8 cellular contexts compared by ENCODE assay signal in genomic region chr14:63470877-63471565, GRCh38.
DNase-seq lines count a peak whose midpoint lies in the region; ATAC-seq and TF ChIP-seq lines count a peak whose summit lies in the region.

No MANE protein-coding gene starts in this region.

- H3K9me3 Mint-ChIP-seq in activated T-cell treated with anti-CD3 and anti-CD28 coated beads, Interleukin-2, amount 50 U/mL, for 4 hours = no peaks in the 10 kb centered on the region
- no peaks in the 10 kb centered on the region for H3K9me3 Mint-ChIP-seq in stimulated activated naive CD8-positive, alpha-beta T cell treated with anti-CD3 and anti-CD28 coated beads, Interleukin-15, Interleukin-2, amounts not matched to agents 100 ng/mL and 50 ng/mL, for 24 hours
- H3K9me3 Mint-ChIP-seq in CD4-positive, alpha-beta memory T cell = no peaks in the 10 kb centered on the region

- no peak overlapping the region for H3K27ac ChIP-seq in CD4-positive, alpha-beta memory T cell (ENCODE audit: low read depth, low read length)

- H3K4me1 Mint-ChIP-seq in activated T-cell treated with anti-CD3 and anti-CD28 coated beads, Interleukin-2, amount 50 U/mL, for 4 hours (ENCODE audit: low read depth) = peaks cover 57% of the 10 kb centered on the region
- H3K4me1 Mint-ChIP-seq in stimulated activated naive CD8-positive, alpha-beta T cell treated with anti-CD3 and anti-CD28 coated beads, Interleukin-15, Interleukin-2, amounts not matched to agents 100 ng/mL and 50 ng/mL, for 24 hours (ENCODE audit: low read depth) = peaks cover 35% of the 10 kb centered on the region
- H3K4me1 Mint-ChIP-seq in CD4-positive, alpha-beta memory T cell = peaks cover 29 to 62% (median 43%) of the 10 kb centered on the region in 4 donors

- DNase-seq in activated T-cell treated with anti-CD3 and anti-CD28 coated beads, Interleukin-2, amount 50 U/mL, for 4 hours = no peak
- no peak for DNase-seq in activated T-cell treated with anti-CD3 and anti-CD28 coated beads for 4 hours
- DNase-seq in NCI-H226 = peak; percentile 68
- DNase-seq in erythroblast (lab: John Stamatoyannopoulos, UW) = peak; percentile 23 to 63
- DNase-seq in CD4-positive, alpha-beta memory T cell = no peak
- DNase-seq in GF-D8 (lab: John Stamatoyannopoulos, UW) = no peak

- H3K27me3 ChIP-seq in CD4-positive, alpha-beta memory T cell (ENCODE audit: insufficient read depth, low read length) = no peaks in the 10 kb centered on the region

- H3K4me3 ChIP-seq in CD4-positive, alpha-beta memory T cell (ENCODE audit: low read length in 2 of 2) = no peak overlapping the region

- no peaks in the 10 kb centered on the region for H3K9me3 ChIP-seq in CD4-positive, alpha-beta memory T cell (ENCODE audit: control insufficient read depth in 1 of 2, low read length in 2 of 2)

- CTCF ChIA-PET in CD4-positive, alpha-beta memory T cell (lab: Charles Lee; ENCODE audit: partially characterized antibody) = interaction anchor here (0.7 kb wide), 1 partner anchor 77 kb away, joined by 3 read pairs; no protein-coding TSS in a partner anchor

- H3K27me3 Mint-ChIP-seq in activated T-cell treated with anti-CD3 and anti-CD28 coated beads, Interleukin-2, amount 50 U/mL, for 4 hours (ENCODE audit: low read depth) = no peaks in the 10 kb centered on the region
- no peaks in the 10 kb centered on the region for H3K27me3 Mint-ChIP-seq in stimulated activated naive CD8-positive, alpha-beta T cell treated with anti-CD3 and anti-CD28 coated beads, Interleukin-15, Interleukin-2, amounts not matched to agents 100 ng/mL and 50 ng/mL, for 24 hours
- no peaks in the 10 kb centered on the region for H3K27me3 Mint-ChIP-seq in CD4-positive, alpha-beta memory T cell

- peak; percentile 82 to 90 for ATAC-seq in activated T-cell treated with anti-CD3 and anti-CD28 coated beads, Interleukin-2, amount 50 U/mL, for 4 hours
- peak; percentile 85 for ATAC-seq in HG02759 (IDR thresholded peaks at IDR 0.05; ENCODE audit: unreplicated experiment)

- H3K4me3 Mint-ChIP-seq in activated T-cell treated with anti-CD3 and anti-CD28 coated beads, Interleukin-2, amount 50 U/mL, for 4 hours = peak overlapping the region; percentile 20
- peak overlapping the region; percentile 47 for H3K4me3 Mint-ChIP-seq in stimulated activated naive CD8-positive, alpha-beta T cell treated with anti-CD3 and anti-CD28 coated beads, Interleukin-15, Interleukin-2, amounts not matched to agents 100 ng/mL and 50 ng/mL, for 24 hours
- H3K4me3 Mint-ChIP-seq in CD4-positive, alpha-beta memory T cell = peak overlapping the region in 4 of 8 donors; percentile 5 to 45 (median 19)

- peaks cover 2% of the 10 kb centered on the region for H3K36me3 Mint-ChIP-seq in activated T-cell treated with anti-CD3 and anti-CD28 coated beads, Interleukin-2, amount 50 U/mL, for 4 hours (ENCODE audit: insufficient read depth)
- peaks cover 6% of the 10 kb centered on the region for H3K36me3 Mint-ChIP-seq in stimulated activated naive CD8-positive, alpha-beta T cell treated with anti-CD3 and anti-CD28 coated beads, Interleukin-15, Interleukin-2, amounts not matched to agents 100 ng/mL and 50 ng/mL, for 24 hours (ENCODE audit: low read depth)
- H3K36me3 Mint-ChIP-seq in CD4-positive, alpha-beta memory T cell = peaks cover 0 to 3% of the 10 kb centered on the region in 2 donors

- H3K36me3 ChIP-seq in CD4-positive, alpha-beta memory T cell (ENCODE audit: insufficient read depth, low read length) = no peaks in the 10 kb centered on the region

- POLR2A ChIA-PET in CD4-positive, alpha-beta memory T cell (lab: Charles Lee; ENCODE audit: partially characterized antibody) = no interaction called here

- H3K27ac Mint-ChIP-seq in stimulated activated naive CD8-positive, alpha-beta T cell treated with anti-CD3 and anti-CD28 coated beads, Interleukin-15, Interleukin-2, amounts not matched to agents 100 ng/mL and 50 ng/mL, for 24 hours = no peak overlapping the region
- H3K27ac Mint-ChIP-seq in CD4-positive, alpha-beta memory T cell = peak overlapping the region in 2 of 7 donors; percentile 31 to 65

- intact Hi-C loops in CD4-positive, alpha-beta memory T cell (cut with micrococcal nuclease) = no loop called here

- TF ChIP-seq POLR2A in erythroblast (IDR thresholded peaks at IDR 0.05; ENCODE audit: low read length) = no peak

- H3K4me1 ChIP-seq in CD4-positive, alpha-beta memory T cell (ENCODE audit: insufficient read depth, low read length) = peaks cover 50% of the 10 kb centered on the region

Comparison
In these comparisons a context has a peak if more than half of its experiments do, and no peak if none do; other contexts are left out.
1. DNase-seq: peak in NCI-H226 (single experiment) and erythroblast (2 of 2); none in activated T-cell treated with anti-CD3 and anti-CD28 coated beads, Interleukin-2, amount 50 U/mL, for 4 hours (single experiment), activated T-cell treated with anti-CD3 and anti-CD28 coated beads for 4 hours (single experiment), CD4-positive, alpha-beta memory T cell (0 of 5) and GF-D8 (single experiment).